ENCODE assay signal across 8 cellular contexts in the genomic region with DNA sequence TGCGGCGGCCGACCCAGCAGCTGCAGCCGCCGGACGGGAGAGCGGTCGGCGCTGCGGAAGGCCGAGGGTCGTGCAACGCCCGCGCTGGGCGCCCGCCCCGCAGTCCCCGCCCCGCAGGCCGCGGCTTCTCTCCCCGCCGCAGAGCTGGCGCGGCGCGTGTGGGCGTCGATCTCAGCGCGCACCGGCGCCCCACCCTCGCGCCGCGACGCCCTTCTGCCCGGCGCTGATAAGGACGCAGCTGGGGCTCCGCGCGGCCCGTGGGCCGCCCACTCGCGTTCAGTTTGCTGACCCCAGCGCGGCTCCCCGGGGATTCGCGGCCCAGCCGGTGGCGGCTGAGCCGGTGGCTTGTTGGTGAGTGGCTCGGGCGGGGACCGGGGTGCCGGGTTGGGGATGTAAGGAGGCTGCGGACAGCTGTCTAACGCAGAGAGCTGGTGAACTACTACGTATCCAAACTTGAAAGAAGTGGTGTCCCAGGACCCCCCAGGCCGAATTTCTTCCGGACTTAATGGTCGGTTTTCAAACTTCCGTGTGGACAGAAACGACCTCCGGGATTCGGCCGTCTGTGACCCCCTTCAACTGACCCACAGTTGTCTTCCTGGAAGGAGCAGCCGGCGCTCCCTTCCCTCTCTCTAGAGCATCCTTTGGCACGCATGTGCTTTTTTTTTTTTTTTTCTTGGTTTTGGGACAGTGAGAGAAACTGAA. TPM values are rescaled to one million over a fixed set of nuclear protein-coding genes. Genes with fewer than 3 reads are reported as not detected.
A peak's percentile ranks its signal among the peaks of the same experiment; 100 is the strongest.
DNase-seq lines count a peak whose midpoint lies in the region; ATAC-seq and TF ChIP-seq lines count a peak whose summit lies in the region.

No MANE protein-coding gene starts in this region.

- H3K27ac ChIP-seq in 22Rv1 (peak overlapping the region; percentile 75), parathyroid adenoma (peak overlapping the region; percentile 97)

- peaks cover 63% of the 10 kb centered on the region for H3K27me3 Mint-ChIP-seq in activated naive CD8-positive, alpha-beta T cell treated with anti-CD3 and anti-CD28 coated beads for 36 hours

- no peaks in the 10 kb centered on the region for H3K36me3 Mint-ChIP-seq in activated naive CD8-positive, alpha-beta T cell treated with anti-CD3 and anti-CD28 coated beads for 36 hours

- no peak for DNase-seq in LNCaP clone FGC (ENCODE audit: low read depth)
- peak; percentile 30 for DNase-seq in activated naive CD8-positive, alpha-beta T cell treated with anti-CD3 and anti-CD28 coated beads for 36 hours
- DNase-seq in left cardiac atrium, result peak; percentile 47
- DNase-seq in SK-N-DZ (ENCODE audit: low spot score), result no peak

- no peak for TF ChIP-seq CTCF in 22Rv1 (IDR thresholded peaks at IDR 0.05)
- no peak for TF ChIP-seq CTCF in LNCaP clone FGC (IDR thresholded peaks at IDR 0.05; ENCODE audit: control insufficient read depth, extremely low read depth, insufficient read depth)
- no peak for TF ChIP-seq CTCF in parathyroid adenoma (IDR thresholded peaks at IDR 0.05)

- H3K9me3 ChIP-seq in parathyroid adenoma (ENCODE audit: control insufficient read depth, low read length), result no peaks in the 10 kb centered on the region

- H3K9me3 Mint-ChIP-seq in activated naive CD8-positive, alpha-beta T cell treated with anti-CD3 and anti-CD28 coated beads for 36 hours, result no peaks in the 10 kb centered on the region

- no peaks in the 10 kb centered on the region for H3K36me3 ChIP-seq in parathyroid adenoma (ENCODE audit: control insufficient read depth, insufficient read depth, low read length)

- intact Hi-C loops in left cardiac atrium (cut with DNase I), result no loop called here

- H3K4me2 ChIP-seq in parathyroid adenoma (ENCODE audit: low read length), result peak overlapping the region; percentile 96

- H3K4me1 ChIP-seq in parathyroid adenoma, result peaks cover 4% of the 10 kb centered on the region

- H3K79me2 ChIP-seq in parathyroid adenoma, result peaks cover 9% of the 10 kb centered on the region

- no peaks in the 10 kb centered on the region for H3K27me3 ChIP-seq in parathyroid adenoma (ENCODE audit: control insufficient read depth, insufficient read depth, low read length)

- peaks cover 11% of the 10 kb centered on the region for H3K4me1 Mint-ChIP-seq in activated naive CD8-positive, alpha-beta T cell treated with anti-CD3 and anti-CD28 coated beads for 36 hours

- ATAC-seq in left cardiac atrium (peak; percentile 43 to 81), GM18873 (IDR thresholded peaks at IDR 0.05; ENCODE audit: low FRiP score, unreplicated experiment) (no peak)

- H3K4me3 Mint-ChIP-seq in activated naive CD8-positive, alpha-beta T cell treated with anti-CD3 and anti-CD28 coated beads for 36 hours, result peak overlapping the region; percentile 79

- peak overlapping the region; percentile 78; the same call in 1 of the 2 replicates for H3K4me3 ChIP-seq in GM08714 (ENCODE audit: low read length)
- peak overlapping the region; percentile 80 for H3K4me3 ChIP-seq in LNCaP clone FGC (ENCODE audit: low read depth, low read length)
- peak overlapping the region; percentile 85 for H3K4me3 ChIP-seq in parathyroid adenoma (ENCODE audit: low read depth, low read length)

- H3K27ac Mint-ChIP-seq in activated naive CD8-positive, alpha-beta T cell treated with anti-CD3 and anti-CD28 coated beads for 36 hours, result no peak overlapping the region

- peak overlapping the region; percentile 6 for H3K9ac ChIP-seq in parathyroid adenoma

- H2AFZ ChIP-seq in parathyroid adenoma, result peak overlapping the region; percentile 75

RNA-seq across cellular contexts. Expression of gene FHDC1, which starts 1.6 kb away (rescaled TPM):
- under 1 TPM; 0.06 to 0.08 TPM for total RNA-seq in activated naive CD8-positive, alpha-beta T cell treated with anti-CD3 and anti-CD28 coated beads for 36 hours
- under 1 TPM; 0.50 to 0.53 TPM for total RNA-seq in left cardiac atrium
- polyA plus RNA-seq in SK-N-DZ (2014; cell fraction: cytosol; rRNA removed), result 1.0 TPM in 2 replicates
- 1.6 and 2.4 TPM in 2 replicates for polyA plus RNA-seq in SK-N-DZ (2014; cell fraction: nucleus; rRNA removed)

Comparison
In these comparisons a context has a peak if more than half of its experiments do, and no peak if none do; other contexts are left out.
1. DNase-seq: peak in activated naive CD8-positive, alpha-beta T cell treated with anti-CD3 and anti-CD28 coated beads for 36 hours (single experiment) and left cardiac atrium (single experiment); none in LNCaP clone FGC (single experiment) and SK-N-DZ (single experiment).
2. Peak in every context shown above with its lines, with median percentiles within 50 percentile points of each other: H3K4me3 ChIP-seq.